ENCODE assay signal across 24 cellular contexts in the genomic region with DNA sequence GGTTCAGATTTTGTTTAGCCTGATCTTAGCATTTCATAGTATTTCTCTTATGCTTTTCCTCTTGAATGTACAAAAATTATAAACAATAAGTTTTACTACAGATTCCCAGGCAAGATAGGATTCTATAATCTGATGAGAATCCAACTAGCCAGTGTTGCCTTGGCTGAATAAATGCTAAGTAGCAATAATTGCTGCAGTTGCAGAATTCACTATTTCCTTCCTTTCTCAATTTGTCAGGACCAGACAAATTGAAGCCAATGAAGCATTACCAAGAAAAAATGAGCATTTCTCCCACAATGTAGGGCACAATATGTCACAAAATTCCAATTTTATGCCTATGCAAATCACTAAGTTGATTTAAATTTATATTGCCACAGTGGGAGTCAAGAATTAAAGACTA.
"Had no signal": no experiment of that assay in that cellular context is flagged by ENCODE, and none has a peak within 500 bp of the region (broad histone marks: within the 10 kb centered on the region; RNA-seq: fewer than 3 reads in every experiment).

No MANE protein-coding gene starts in this region.

- FAIRE-seq: endothelial cell of umbilical vein, frontal cortex, islet of Langerhans, keratinocyte had no signal

- H3K9me3 ChIP-seq: colonic mucosa, esophagus muscularis mucosa, gastroesophageal sphincter, heart left ventricle, left lung, lower lobe of right lung, mucosa of descending colon had no signal

- H3K36me3 ChIP-seq: colonic mucosa had no signal

- H3K4me1 ChIP-seq: colonic mucosa, foreskin keratinocyte, left lung, lower lobe of right lung had no signal

- H3K27ac ChIP-seq: colonic mucosa, esophagus muscularis mucosa, foreskin keratinocyte, gastroesophageal sphincter, heart left ventricle, hepatocyte, left lung, lower lobe of right lung had no signal

- DNase-seq: colonic mucosa; cortex of kidney; dermis blood vessel endothelial cell; dorsolateral prefrontal cortex; effector CD4-positive, alpha-beta T cell; effector memory CD4-positive, alpha-beta T cell; foreskin keratinocyte; heart left ventricle; hypothalamus; immature natural killer cell; left cardiac atrium; left lung; left ventricle myocardium superior; lower lobe of right lung; mesenchymal stem cell; mucosa of descending colon; naive B cell had no signal

- ATAC-seq: foreskin keratinocyte, gastroesophageal sphincter, heart left ventricle, left cardiac atrium, left lung, left ventricle myocardium superior, lower lobe of right lung, mucosa of descending colon had no signal

- H3K4me3 ChIP-seq: colonic mucosa, dorsolateral prefrontal cortex, esophagus muscularis mucosa, gastroesophageal sphincter, heart left ventricle, hepatocyte, left lung, lower lobe of right lung, mucosa of descending colon had no signal

- H3K27me3 ChIP-seq: colonic mucosa, dorsolateral prefrontal cortex, esophagus muscularis mucosa, foreskin keratinocyte, gastroesophageal sphincter, heart left ventricle, hepatocyte, left lung had no signal

- H3K4me2 ChIP-seq: hepatocyte had no signal
